1 cellular context compared by ENCODE assay signal in genomic region chr3:48595526-48596121, GRCh38.
TF ChIP-seq lines count a peak whose summit lies in the region.

No MANE protein-coding gene starts in this region.

TF ChIP-seq in H1, 55 proteins besides CTCF, POLR2A, EP300 and RAD21:
- no peak for TF ChIP-seq ASH2L (IDR thresholded peaks at IDR 0.05; ENCODE audit: low read length)
- peak; percentile 76 for TF ChIP-seq JUND (IDR thresholded peaks at IDR 0.05; ENCODE audit: low read length)
